ENCODE assay signal across 1 cellular context in the genomic region with DNA sequence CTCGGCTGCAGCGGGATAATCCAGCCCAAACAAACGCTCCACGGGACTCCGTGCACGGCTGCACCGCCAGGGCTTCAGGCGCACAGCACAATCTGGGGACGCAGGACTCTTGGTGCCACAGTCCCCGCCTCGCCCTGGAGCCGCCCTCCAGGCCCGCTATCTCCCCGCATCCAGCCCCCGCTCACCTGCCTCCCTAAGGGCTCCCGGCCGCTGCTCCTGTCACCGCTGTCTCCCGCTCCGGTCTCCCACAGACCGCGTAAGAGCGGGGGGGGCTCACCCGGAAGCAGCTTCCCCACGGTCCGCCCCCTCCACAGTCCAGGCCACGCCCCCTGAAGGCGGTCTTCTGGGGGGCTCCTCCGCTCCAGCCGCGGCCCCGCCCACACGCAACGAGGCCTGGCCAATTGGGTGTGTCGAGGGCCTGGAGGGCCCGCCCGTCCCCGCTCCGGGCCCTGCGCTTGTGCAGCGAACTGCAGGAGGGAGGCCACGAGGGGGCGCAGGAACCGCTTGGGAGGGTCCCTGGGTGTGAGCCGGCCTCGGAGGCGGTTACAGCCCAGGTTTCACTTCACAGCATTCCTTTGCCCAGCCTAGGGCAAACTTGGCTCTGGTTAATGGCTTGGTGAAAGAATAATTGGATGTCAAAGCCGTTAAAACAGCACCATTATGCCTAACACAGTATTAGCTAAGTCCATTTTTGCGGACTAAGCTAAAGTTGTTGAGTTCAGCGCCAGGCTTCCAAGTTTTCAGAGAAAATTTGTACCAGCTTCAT.
TF ChIP-seq lines count a peak whose summit lies in the region.

A gene (minus strand): TSS at position 258 of the 766 bp plus-strand sequence. CDS start 7,725 bp downstream, outside the sequence.

TF ChIP-seq in GM12878, 131 proteins besides CTCF, POLR2A, EP300 and RAD21 (continued from another document):
- TF ChIP-seq, protein P1, sequence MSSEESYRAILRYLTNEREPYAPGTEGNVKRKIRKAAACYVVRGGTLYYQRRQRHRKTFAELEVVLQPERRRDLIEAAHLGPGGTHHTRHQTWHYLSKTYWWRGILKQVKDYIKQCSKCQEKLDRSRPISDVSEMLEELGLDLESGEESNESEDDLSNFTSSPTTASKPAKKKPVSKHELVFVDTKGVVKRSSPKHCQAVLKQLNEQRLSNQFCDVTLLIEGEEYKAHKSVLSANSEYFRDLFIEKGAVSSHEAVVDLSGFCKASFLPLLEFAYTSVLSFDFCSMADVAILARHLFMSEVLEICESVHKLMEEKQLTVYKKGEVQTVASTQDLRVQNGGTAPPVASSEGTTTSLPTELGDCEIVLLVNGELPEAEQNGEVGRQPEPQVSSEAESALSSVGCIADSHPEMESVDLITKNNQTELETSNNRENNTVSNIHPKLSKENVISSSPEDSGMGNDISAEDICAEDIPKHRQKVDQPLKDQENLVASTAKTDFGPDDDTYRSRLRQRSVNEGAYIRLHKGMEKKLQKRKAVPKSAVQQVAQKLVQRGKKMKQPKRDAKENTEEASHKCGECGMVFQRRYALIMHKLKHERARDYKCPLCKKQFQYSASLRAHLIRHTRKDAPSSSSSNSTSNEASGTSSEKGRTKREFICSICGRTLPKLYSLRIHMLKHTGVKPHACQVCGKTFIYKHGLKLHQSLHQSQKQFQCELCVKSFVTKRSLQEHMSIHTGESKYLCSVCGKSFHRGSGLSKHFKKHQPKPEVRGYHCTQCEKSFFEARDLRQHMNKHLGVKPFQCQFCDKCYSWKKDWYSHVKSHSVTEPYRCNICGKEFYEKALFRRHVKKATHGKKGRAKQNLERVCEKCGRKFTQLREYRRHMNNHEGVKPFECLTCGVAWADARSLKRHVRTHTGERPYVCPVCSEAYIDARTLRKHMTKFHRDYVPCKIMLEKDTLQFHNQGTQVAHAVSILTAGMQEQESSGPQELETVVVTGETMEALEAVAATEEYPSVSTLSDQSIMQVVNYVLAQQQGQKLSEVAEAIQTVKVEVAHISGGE (CRISPR knock-in tag; IDR thresholded peaks at IDR 0.05) = no peak
- TF ChIP-seq EED (IDR thresholded peaks at IDR 0.05; ENCODE audit: low read depth) = peak; percentile 53; the same call in 1 of the 2 replicates
- no peak for TF ChIP-seq ZNF24 (IDR thresholded peaks at IDR 0.05)
- TF ChIP-seq HCFC1 (IDR thresholded peaks at IDR 0.05; ENCODE audit: low read length) = no peak
- TF ChIP-seq FOXK2 (IDR thresholded peaks at IDR 0.05) = no peak
- TF ChIP-seq, protein P2, sequence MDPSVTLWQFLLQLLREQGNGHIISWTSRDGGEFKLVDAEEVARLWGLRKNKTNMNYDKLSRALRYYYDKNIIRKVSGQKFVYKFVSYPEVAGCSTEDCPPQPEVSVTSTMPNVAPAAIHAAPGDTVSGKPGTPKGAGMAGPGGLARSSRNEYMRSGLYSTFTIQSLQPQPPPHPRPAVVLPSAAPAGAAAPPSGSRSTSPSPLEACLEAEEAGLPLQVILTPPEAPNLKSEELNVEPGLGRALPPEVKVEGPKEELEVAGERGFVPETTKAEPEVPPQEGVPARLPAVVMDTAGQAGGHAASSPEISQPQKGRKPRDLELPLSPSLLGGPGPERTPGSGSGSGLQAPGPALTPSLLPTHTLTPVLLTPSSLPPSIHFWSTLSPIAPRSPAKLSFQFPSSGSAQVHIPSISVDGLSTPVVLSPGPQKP (IDR thresholded peaks at IDR 0.05; ENCODE audit: low read depth, low read length) = peak; percentile 46; the same call in 1 of the 2 replicates
- peak; percentile 63; the same call in 1 of the 2 replicates for TF ChIP-seq CHD2 (IDR thresholded peaks at IDR 0.05; ENCODE audit: borderline replicate concordance, low read depth, low read length)
- TF ChIP-seq, protein P3, sequence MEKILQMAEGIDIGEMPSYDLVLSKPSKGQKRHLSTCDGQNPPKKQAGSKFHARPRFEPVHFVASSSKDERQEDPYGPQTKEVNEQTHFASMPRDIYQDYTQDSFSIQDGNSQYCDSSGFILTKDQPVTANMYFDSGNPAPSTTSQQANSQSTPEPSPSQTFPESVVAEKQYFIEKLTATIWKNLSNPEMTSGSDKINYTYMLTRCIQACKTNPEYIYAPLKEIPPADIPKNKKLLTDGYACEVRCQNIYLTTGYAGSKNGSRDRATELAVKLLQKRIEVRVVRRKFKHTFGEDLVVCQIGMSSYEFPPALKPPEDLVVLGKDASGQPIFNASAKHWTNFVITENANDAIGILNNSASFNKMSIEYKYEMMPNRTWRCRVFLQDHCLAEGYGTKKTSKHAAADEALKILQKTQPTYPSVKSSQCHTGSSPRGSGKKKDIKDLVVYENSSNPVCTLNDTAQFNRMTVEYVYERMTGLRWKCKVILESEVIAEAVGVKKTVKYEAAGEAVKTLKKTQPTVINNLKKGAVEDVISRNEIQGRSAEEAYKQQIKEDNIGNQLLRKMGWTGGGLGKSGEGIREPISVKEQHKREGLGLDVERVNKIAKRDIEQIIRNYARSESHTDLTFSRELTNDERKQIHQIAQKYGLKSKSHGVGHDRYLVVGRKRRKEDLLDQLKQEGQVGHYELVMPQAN (conservative IDR thresholded peaks at IDR 0.05) = peak; percentile 87
- no peak for TF ChIP-seq TAF1 (IDR thresholded peaks at IDR 0.05; ENCODE audit: borderline replicate concordance, low read depth, low read length)
- peak; percentile 77 for TF ChIP-seq NR2C1 (IDR thresholded peaks at IDR 0.05)
- no peak for TF ChIP-seq MEF2A (IDR thresholded peaks at IDR 0.05; ENCODE audit: insufficient read depth, low read depth, low read length)
- peak; percentile 39; the same call in 1 of the 2 replicates for TF ChIP-seq YY1 (IDR thresholded peaks at IDR 0.05; ENCODE audit: low read depth, low read length)
- TF ChIP-seq, protein P4, sequence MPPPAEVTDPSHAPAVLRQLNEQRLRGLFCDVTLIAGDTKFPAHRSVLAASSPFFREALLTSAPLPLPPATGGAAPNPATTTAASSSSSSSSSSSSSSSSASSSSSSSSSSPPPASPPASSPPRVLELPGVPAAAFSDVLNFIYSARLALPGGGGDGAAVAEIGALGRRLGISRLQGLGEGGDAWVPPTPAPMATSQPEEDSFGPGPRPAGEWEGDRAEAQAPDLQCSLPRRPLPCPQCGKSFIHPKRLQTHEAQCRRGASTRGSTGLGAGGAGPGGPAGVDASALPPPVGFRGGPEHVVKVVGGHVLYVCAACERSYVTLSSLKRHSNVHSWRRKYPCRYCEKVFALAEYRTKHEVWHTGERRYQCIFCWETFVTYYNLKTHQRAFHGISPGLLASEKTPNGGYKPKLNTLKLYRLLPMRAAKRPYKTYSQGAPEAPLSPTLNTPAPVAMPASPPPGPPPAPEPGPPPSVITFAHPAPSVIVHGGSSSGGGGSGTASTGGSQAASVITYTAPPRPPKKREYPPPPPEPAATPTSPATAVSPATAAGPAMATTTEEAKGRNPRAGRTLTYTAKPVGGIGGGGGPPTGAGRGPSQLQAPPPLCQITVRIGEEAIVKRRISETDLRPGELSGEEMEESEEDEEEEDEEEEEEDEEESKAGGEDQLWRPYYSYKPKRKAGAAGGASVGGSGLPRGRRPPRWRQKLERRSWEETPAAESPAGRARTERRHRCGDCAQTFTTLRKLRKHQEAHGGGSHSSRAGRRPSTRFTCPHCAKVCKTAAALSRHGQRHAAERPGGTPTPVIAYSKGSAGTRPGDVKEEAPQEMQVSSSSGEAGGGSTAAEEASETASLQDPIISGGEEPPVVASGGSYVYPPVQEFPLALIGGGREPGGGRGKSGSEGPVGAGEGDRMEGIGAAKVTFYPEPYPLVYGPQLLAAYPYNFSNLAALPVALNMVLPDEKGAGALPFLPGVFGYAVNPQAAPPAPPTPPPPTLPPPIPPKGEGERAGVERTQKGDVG (CRISPR knock-in tag; IDR thresholded peaks at IDR 0.05) = no peak
